ENCODE assay signal across 17 cellular contexts in genomic region chr13:98289339-98289935, GRCh38.
DNase-seq lines count a peak whose midpoint lies in the region; ATAC-seq, FAIRE-seq and TF ChIP-seq lines count a peak whose summit lies in the region.
"Had no signal": no experiment of that assay in that cellular context is flagged by ENCODE, and none has a peak within 500 bp of the region (broad histone marks: within the 10 kb centered on the region; RNA-seq: fewer than 3 reads in every experiment).

No MANE protein-coding gene starts in this region.

- H3K4me1 ChIP-seq in HepG2 (ENCODE audit: insufficient read depth, low read length) (peaks cover 74% of the 10 kb centered on the region), right lobe of liver (peaks cover 0 to 12% (median 0%) of the 10 kb centered on the region in 4 donors), sigmoid colon (peaks cover 0 to 30% (median 16%) of the 10 kb centered on the region in 4 donors)

- H3K4me3 ChIP-seq in HepG2 (replicated peaks in 1 of 3; ENCODE audit: insufficient read depth in 1 of 3, low read depth in 2 of 3, low read length in 3 of 3) (no peak overlapping the region), right lobe of liver (no peak overlapping the region), sigmoid colon (no peak overlapping the region)
- H3K4me3 ChIP-seq: BLaER1, GM23248 had no signal

- H3K4me3 Mint-ChIP-seq in glutamatergic neuron (ENCODE audit: unreplicated experiment) = peak overlapping the region; percentile 27
- H3K4me3 Mint-ChIP-seq: CD8-positive, alpha-beta memory T cell had no signal

- no TSS peak for BruUV-seq in HepG2 (replicated peaks; lab: Mats Ljungman, UMichigan)

- CTCF ChIA-PET in HepG2 (lab: Yijun Ruan, JAX; ENCODE audit: low intra/inter-chr PET ratio, low total read pairs) = no interaction called here

- H3K27me3 Mint-ChIP-seq in glutamatergic neuron (ENCODE audit: unreplicated experiment) = peaks cover 12% of the 10 kb centered on the region

- H3K9ac ChIP-seq in HepG2 (ENCODE audit: insufficient read depth, low read depth, low read length) = no peak overlapping the region
- H3K9ac ChIP-seq: BLaER1, GM23248 had no signal

- H3K4me2 ChIP-seq in HepG2 (ENCODE audit: low read depth, low read length) = no peak overlapping the region
- H3K4me2 ChIP-seq: BLaER1 had no signal

- no peak for TF ChIP-seq RAD21 in HepG2 (CRISPR knock-in tag; IDR thresholded peaks at IDR 0.05)

- H3K27me3 ChIP-seq in HepG2 (ENCODE audit: control insufficient read depth in 1 of 2, insufficient read depth in 2 of 2, low read length in 2 of 2) (no peaks in the 10 kb centered on the region), right lobe of liver (no peaks in the 10 kb centered on the region), sigmoid colon (no peaks in the 10 kb centered on the region)
- H3K27me3 ChIP-seq: BLaER1 had no signal

- H2AFZ ChIP-seq in HepG2 (ENCODE audit: low read length) = no peak overlapping the region
- H2AFZ ChIP-seq: GM23248 had no signal

- no peak for TF ChIP-seq EP300 in HepG2 (IDR thresholded peaks at IDR 0.05; ENCODE audit: low read depth in 2 of 2, low read length in 2 of 2)
- TF ChIP-seq EP300 in HepG2 (CRISPR knock-in tag; IDR thresholded peaks at IDR 0.05; ENCODE audit: borderline replicate concordance) = no peak
- no peak for TF ChIP-seq EP300 in sigmoid colon (IDR thresholded peaks at IDR 0.05)

- peaks cover 95% of the 10 kb centered on the region for H3K79me2 ChIP-seq in HepG2 (ENCODE audit: insufficient read depth, low read length)

- FAIRE-seq in HepG2 (lab: Jason Lieb, UNC) = no peak
- FAIRE-seq: H54 had no signal

- DNase-seq in HepG2 (ENCODE audit: low spot score) (no peak), right lobe of liver (no peak), NCI-H82 treated with DMSO at 0.1 percent for 48 hours (lab: John Stamatoyannopoulos, UW; ENCODE audit: unreplicated experiment) (peak; percentile 99), glutamatergic neuron (peak; percentile 54), sigmoid colon (no peak), NCI-H526 treated with DMSO at 0.1 percent for 48 hours (lab: John Stamatoyannopoulos, UW) (no peak), SW480 (ENCODE audit: low spot score) (no peak)
- DNase-seq: Caco-2; CD8-positive, alpha-beta memory T cell; DMS 273 treated with DMSO at 0.1 percent for 48 hours; GM23248 had no signal

- H3K4me1 Mint-ChIP-seq in glutamatergic neuron (ENCODE audit: low read depth, unreplicated experiment) = peaks cover 35% of the 10 kb centered on the region
- H3K4me1 Mint-ChIP-seq: CD8-positive, alpha-beta memory T cell had no signal

- H3K9me3 Mint-ChIP-seq in glutamatergic neuron (ENCODE audit: unreplicated experiment) = peaks cover 25% of the 10 kb centered on the region
- H3K9me3 Mint-ChIP-seq: CD8-positive, alpha-beta memory T cell had no signal

- intact Hi-C loops in HepG2 (cut with micrococcal nuclease; ENCODE audit: unreplicated experiment) (no loop called here), right lobe of liver (cut with DNase I) (no loop called here), sigmoid colon (cut with DNase I) (no loop called here)

- H4K20me1 ChIP-seq in HepG2 (ENCODE audit: insufficient read depth, low read length) = peaks cover 73% of the 10 kb centered on the region
- H4K20me1 ChIP-seq: BLaER1 had no signal

- in situ Hi-C loops in HepG2 (cut with HindIII; ENCODE audit: extremely low pct_ligation_motif_present, low pct_unique_long_range_greater_than_20kb) = no loop called here

- H3K36me3 Mint-ChIP-seq in glutamatergic neuron (ENCODE audit: unreplicated experiment) = no peaks in the 10 kb centered on the region
- H3K36me3 Mint-ChIP-seq: CD8-positive, alpha-beta memory T cell had no signal

- POLR2A ChIA-PET in HepG2 (lab: Yijun Ruan, JAX) = no interaction called here

- ATAC-seq in HepG2 (no peak), right lobe of liver (no peak), GM18517 (IDR thresholded peaks at IDR 0.05; ENCODE audit: unreplicated experiment) (no peak)
- ATAC-seq: HCT116 had no signal

- 97% methylated on average over 14 of the region's 14 CpGs for WGBS in HepG2 (ENCODE audit: low lambda C conversion rate)
- 88% methylated on average over 10 of the region's 14 CpGs for WGBS in right lobe of liver (ENCODE audit: insufficient coverage, low coverage, low lambda C conversion rate, missing lambda C conversion rate)
- 95 to 97% methylated on average over 14 of the region's 14 CpGs for WGBS in sigmoid colon, 2 donors

- peaks cover 5 to 33% of the 10 kb centered on the region in 2 experiments; a peak in 4 of 5 replicates for H3K36me3 ChIP-seq in HepG2 (replicated peaks in 1 of 2; ENCODE audit: control insufficient read depth in 1 of 2, insufficient read depth in 2 of 2, low read length in 2 of 2)
- H3K36me3 ChIP-seq in right lobe of liver = no peaks in the 10 kb centered on the region
- no peaks in the 10 kb centered on the region for H3K36me3 ChIP-seq in sigmoid colon

- H3K9me3 ChIP-seq in HepG2 (ENCODE audit: low read length) (no peaks in the 10 kb centered on the region), right lobe of liver (no peaks in the 10 kb centered on the region), sigmoid colon (no peaks in the 10 kb centered on the region)
- H3K9me3 ChIP-seq: BLaER1, Caco-2 had no signal

- H3K27ac ChIP-seq in HepG2 (ENCODE audit: extremely low read length, insufficient read depth, low read length) (no peak overlapping the region), right lobe of liver (no peak overlapping the region), sigmoid colon (no peak overlapping the region)
- H3K27ac ChIP-seq: 22Rv1, BLaER1, GM23248, HL-60 had no signal

- TF ChIP-seq CTCF in HepG2 (CRISPR knock-in tag; IDR thresholded peaks at IDR 0.05) (no peak), right lobe of liver (IDR thresholded peaks at IDR 0.05) (no peak), glutamatergic neuron (IDR thresholded peaks at IDR 0.05; ENCODE audit: partially characterized antibody, unreplicated experiment) (no peak), sigmoid colon (IDR thresholded peaks at IDR 0.05) (no peak)

- peak overlapping the region; percentile 85 for H3K27ac Mint-ChIP-seq in glutamatergic neuron (ENCODE audit: unreplicated experiment)
- H3K27ac Mint-ChIP-seq: CD8-positive, alpha-beta memory T cell had no signal

- TF ChIP-seq POLR2A in HepG2 (IDR thresholded peaks at IDR 0.05; ENCODE audit: insufficient read depth in 1 of 2, low read depth in 2 of 2, low read length in 2 of 2) (no peak), right lobe of liver (IDR thresholded peaks at IDR 0.05) (no peak), sigmoid colon (IDR thresholded peaks at IDR 0.05) (no peak)

TF ChIP-seq in HepG2, 621 proteins besides CTCF, POLR2A, EP300 and RAD21:
- TF ChIP-seq HDAC6 (IDR thresholded peaks at IDR 0.05; ENCODE audit: low read depth, low read length) (no peak), RCOR2 (CRISPR knock-in tag; IDR thresholded peaks at IDR 0.05) (no peak), RBM22 (optimal IDR thresholded peaks at IDR 0.05; ENCODE audit: low read length) (peak; percentile 53)
TF ChIP-seq in HepG2: peak in this region for 1.

Comparison
In these comparisons a context has a peak if more than half of its experiments do, and no peak if none do; other contexts are left out.
1. DNase-seq: peak in NCI-H82 treated with DMSO at 0.1 percent for 48 hours (single experiment) and glutamatergic neuron (single experiment); none in HepG2 (single experiment), right lobe of liver (0 of 3), sigmoid colon (single experiment), NCI-H526 treated with DMSO at 0.1 percent for 48 hours (single experiment) and SW480 (single experiment).